Comparison of ENCODE assay signal across 8 cellular contexts in the genomic region with DNA sequence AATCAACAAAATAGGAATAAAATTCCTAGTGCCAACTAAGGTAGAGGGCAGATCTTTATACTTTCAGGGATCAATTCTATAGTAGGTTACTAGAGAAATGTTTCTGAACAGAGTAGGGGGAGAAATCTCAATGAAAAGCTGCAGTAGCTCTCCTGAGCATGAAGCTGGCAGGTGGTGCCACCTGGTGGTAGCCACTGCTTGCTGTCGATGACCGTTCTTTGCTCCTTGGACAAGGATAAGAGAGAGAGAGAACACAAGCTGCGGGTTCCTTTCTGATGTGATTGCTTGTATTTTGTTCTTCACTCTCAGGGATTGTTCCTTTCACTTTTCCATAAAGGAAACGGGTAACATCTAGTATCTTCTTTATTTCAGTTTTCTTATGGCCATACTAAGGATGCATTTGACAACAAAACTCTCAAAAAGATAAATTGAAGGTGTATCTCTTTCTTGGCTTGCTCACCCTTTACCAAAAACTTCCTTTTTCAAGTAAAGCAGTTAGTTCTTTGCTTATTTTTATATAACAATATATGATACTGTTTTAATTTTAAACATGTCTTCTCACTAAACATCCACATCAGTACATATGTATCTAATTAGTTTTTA. TPM values are rescaled to one million over a fixed set of nuclear protein-coding genes. Genes with fewer than 3 reads are reported as not detected.
DNase-seq lines count a peak whose midpoint lies in the region; ATAC-seq and TF ChIP-seq lines count a peak whose summit lies in the region.

No MANE protein-coding gene starts in this region.

- peaks cover 7% of the 10 kb centered on the region for H3K27me3 ChIP-seq in CD4-positive, CD25-positive, alpha-beta regulatory T cell (ENCODE audit: control insufficient read depth, insufficient read depth, low read length)
- H3K27me3 ChIP-seq in endodermal cell (ENCODE audit: control insufficient read depth, insufficient read depth, low read length, poor library complexity, severe bottlenecking), result no peaks in the 10 kb centered on the region

- DNase-seq in CD4-positive, CD25-positive, alpha-beta regulatory T cell, result peak; percentile 11 to 63 (median 40)
- DNase-seq in NCI-H748 treated with DMSO at 0.1 percent for 48 hours (lab: John Stamatoyannopoulos, UW) (peak; percentile 40), endodermal cell (peak; percentile 94), middle frontal gyrus (ENCODE audit: extremely low spot score, low spot score) (peak; percentile 50)
- peak; percentile 72 for DNase-seq in activated CD4-positive, alpha-beta memory T cell treated with anti-CD3 and anti-CD28 coated beads for 36 hours
- peak; percentile 74 for DNase-seq in stimulated activated naive CD8-positive, alpha-beta T cell treated with anti-CD3 and anti-CD28 coated beads, Interleukin-15, Interleukin-2, amounts not matched to agents 100 U/mL and 50 U/mL, for 24 hours

- no peaks in the 10 kb centered on the region for H3K4me1 ChIP-seq in CD4-positive, CD25-positive, alpha-beta regulatory T cell (ENCODE audit: control insufficient read depth, insufficient read depth, low read length, poor library complexity, severe bottlenecking)
- H3K4me1 ChIP-seq in endodermal cell (ENCODE audit: control insufficient read depth, insufficient read depth, low read length), result peaks cover 4% of the 10 kb centered on the region

- no peaks in the 10 kb centered on the region for H3K9me3 ChIP-seq in CD4-positive, CD25-positive, alpha-beta regulatory T cell (ENCODE audit: control insufficient read depth in 2 of 2, low read length in 2 of 2)
- H3K9me3 ChIP-seq in endodermal cell (ENCODE audit: control insufficient read depth, low read length), result no peaks in the 10 kb centered on the region

- peak; percentile 97 for TF ChIP-seq CTCF in endodermal cell (conservative IDR thresholded peaks at IDR 0.05)

- intact Hi-C loops in activated CD4-positive, alpha-beta memory T cell treated with anti-CD3 and anti-CD28 coated beads for 36 hours (cut with micrococcal nuclease), result loop anchor here (1.0 kb wide), 1 partner anchor 164 kb away; no protein-coding TSS in a partner anchor

- no peak overlapping the region for H3K4me3 ChIP-seq in CD4-positive, CD25-positive, alpha-beta regulatory T cell (ENCODE audit: low read depth, low read length)
- no peak overlapping the region for H3K4me3 ChIP-seq in endodermal cell (ENCODE audit: low read length)

- no peak overlapping the region for H3K4me3 Mint-ChIP-seq in CD4-positive, CD25-positive, alpha-beta regulatory T cell
- no peak overlapping the region for H3K4me3 Mint-ChIP-seq in activated CD4-positive, alpha-beta memory T cell treated with anti-CD3 and anti-CD28 coated beads for 36 hours
- no peak overlapping the region for H3K4me3 Mint-ChIP-seq in endodermal cell

- no peak overlapping the region for H3K9ac ChIP-seq in endodermal cell (ENCODE audit: extremely low read depth, low read length, poor library complexity, severe bottlenecking)

- peak; percentile 58 to 64 for ATAC-seq in CD4-positive, CD25-positive, alpha-beta regulatory T cell (ENCODE audit: low read depth in 2 of 2)
- ATAC-seq in GM19324 (IDR thresholded peaks at IDR 0.05; ENCODE audit: low FRiP score, unreplicated experiment), result peak; percentile 76
- peak; percentile 85 for ATAC-seq in HG03520 (IDR thresholded peaks at IDR 0.05; ENCODE audit: unreplicated experiment)
- peak; percentile 65 for ATAC-seq in stimulated activated naive CD8-positive, alpha-beta T cell treated with anti-CD3 and anti-CD28 coated beads, Interleukin-15, Interleukin-2, amounts not matched to agents 100 U/mL and 50 U/mL, for 24 hours

- 0 to 10% methylated on average over 1 to 4 of the region's 4 CpGs for WGBS in endodermal cell (ENCODE audit: insufficient coverage in 1 of 2, insufficient read length in 1 of 2), 2 experiments

- POLR2A ChIA-PET in activated CD4-positive, alpha-beta memory T cell treated with anti-CD3 and anti-CD28 coated beads for 36 hours (lab: Charles Lee), result interaction anchor here (1.1 kb wide), 1 partner anchor 12 kb away, joined by 3 read pairs; no protein-coding TSS in a partner anchor

- H3K36me3 Mint-ChIP-seq in CD4-positive, CD25-positive, alpha-beta regulatory T cell, result no peaks in the 10 kb centered on the region
- H3K36me3 Mint-ChIP-seq in activated CD4-positive, alpha-beta memory T cell treated with anti-CD3 and anti-CD28 coated beads for 36 hours, result no peaks in the 10 kb centered on the region
- no peaks in the 10 kb centered on the region for H3K36me3 Mint-ChIP-seq in endodermal cell (ENCODE audit: low read depth)

- CTCF ChIA-PET in activated CD4-positive, alpha-beta memory T cell treated with anti-CD3 and anti-CD28 coated beads for 36 hours (lab: Charles Lee), result interaction anchor here (0.6 to 3.0 kb wide), 14 partner anchors 9 to 709 kb away, joined by 3 to 29 read pairs (median 4); partner anchors contain the start of gene MRPL19

- H3K4me1 Mint-ChIP-seq in CD4-positive, CD25-positive, alpha-beta regulatory T cell, result no peaks in the 10 kb centered on the region
- H3K4me1 Mint-ChIP-seq in activated CD4-positive, alpha-beta memory T cell treated with anti-CD3 and anti-CD28 coated beads for 36 hours (ENCODE audit: low read depth), result no peaks in the 10 kb centered on the region
- peaks cover 8% of the 10 kb centered on the region for H3K4me1 Mint-ChIP-seq in endodermal cell

- H3K27me3 Mint-ChIP-seq in CD4-positive, CD25-positive, alpha-beta regulatory T cell, result peaks cover 15% of the 10 kb centered on the region
- H3K27me3 Mint-ChIP-seq in activated CD4-positive, alpha-beta memory T cell treated with anti-CD3 and anti-CD28 coated beads for 36 hours, result peaks cover 23% of the 10 kb centered on the region
- peaks cover 2% of the 10 kb centered on the region for H3K27me3 Mint-ChIP-seq in endodermal cell (ENCODE audit: insufficient read depth)

- no peak overlapping the region for H3K27ac Mint-ChIP-seq in CD4-positive, CD25-positive, alpha-beta regulatory T cell
- no peak overlapping the region for H3K27ac Mint-ChIP-seq in activated CD4-positive, alpha-beta memory T cell treated with anti-CD3 and anti-CD28 coated beads for 36 hours
- H3K27ac Mint-ChIP-seq in endodermal cell, result no peak overlapping the region

- H3K27ac ChIP-seq in CD4-positive, CD25-positive, alpha-beta regulatory T cell (ENCODE audit: insufficient read depth, low read length, poor library complexity, severe bottlenecking), result no peak overlapping the region
- H3K27ac ChIP-seq in endodermal cell (ENCODE audit: low read depth, low read length), result no peak overlapping the region

- no peaks in the 10 kb centered on the region for H3K9me3 Mint-ChIP-seq in CD4-positive, CD25-positive, alpha-beta regulatory T cell
- H3K9me3 Mint-ChIP-seq in activated CD4-positive, alpha-beta memory T cell treated with anti-CD3 and anti-CD28 coated beads for 36 hours, result no peaks in the 10 kb centered on the region
- no peaks in the 10 kb centered on the region for H3K9me3 Mint-ChIP-seq in endodermal cell

- no peaks in the 10 kb centered on the region for H3K36me3 ChIP-seq in CD4-positive, CD25-positive, alpha-beta regulatory T cell (ENCODE audit: control insufficient read depth, insufficient read depth, low read length)
- no peaks in the 10 kb centered on the region for H3K36me3 ChIP-seq in endodermal cell (ENCODE audit: control insufficient read depth, insufficient read depth, low read length)

RNA-seq across cellular contexts. Expression of gene MRPL19, which starts 18.6 kb away (rescaled TPM):
- total RNA-seq in CD4-positive, CD25-positive, alpha-beta regulatory T cell, result 18.0 TPM
- 10 to 100 TPM; 33.7 to 36.2 (median 34.2) TPM for polyA plus RNA-seq in CD4-positive, CD25-positive, alpha-beta regulatory T cell
- total RNA-seq in activated CD4-positive, alpha-beta memory T cell treated with anti-CD3 and anti-CD28 coated beads for 36 hours, result 10 to 100 TPM; 61.2 to 64.6 TPM
- 10 to 100 TPM; 63.7 to 77.6 TPM for total RNA-seq in endodermal cell
- polyA plus RNA-seq in endodermal cell (2013, experiment 1 of 2), result 36.9 TPM
- polyA plus RNA-seq in endodermal cell (2013, experiment 2 of 2), result 38.0 TPM

Comparison
In these comparisons a context has a peak if more than half of its experiments do, and no peak if none do; other contexts are left out.
1. DNase-seq: peak in every context shown above with its lines; median percentile 94 in endodermal cell; 74 in stimulated activated naive CD8-positive, alpha-beta T cell treated with anti-CD3 and anti-CD28 coated beads, Interleukin-15, Interleukin-2, amounts not matched to agents 100 U/mL and 50 U/mL, for 24 hours; 72 in activated CD4-positive, alpha-beta memory T cell treated with anti-CD3 and anti-CD28 coated beads for 36 hours; 50 in middle frontal gyrus; 40 in CD4-positive, CD25-positive, alpha-beta regulatory T cell; 40 in NCI-H748 treated with DMSO at 0.1 percent for 48 hours.